27 cellular contexts compared by ENCODE assay signal in genomic region chr2:196499686-196500085, GRCh38.
"Had no signal": no experiment of that assay in that cellular context is flagged by ENCODE, and none has a peak within 500 bp of the region (broad histone marks: within the 10 kb centered on the region; RNA-seq: fewer than 3 reads in every experiment).

No MANE protein-coding gene starts in this region.

- H3K27ac ChIP-seq: neutrophil, pancreas, prostate gland, right lobe of liver, skin epidermis, spleen, suprapubic skin, testis, tibial artery, transverse colon, vagina had no signal

- DNase-seq: naive thymus-derived CD8-positive, alpha-beta T cell; nephron progenitor cell; nucleus accumbens; pancreas; right cardiac atrium; right lobe of liver; spleen; stimulated activated CD4-positive, alpha-beta T cell treated with anti-CD3 and anti-CD28 coated beads, Interleukin-12 subunit alpha, Interleukin-12 subunit beta, amount 100 ng/mL, for 4 hours; stimulated activated CD4-positive, alpha-beta T cell treated with anti-CD3 and anti-CD28 coated beads, Interleukin-1b, Interleukin-23, amount 100 ng/mL, for 48 hours; stimulated activated CD4-positive, alpha-beta T cell treated with anti-CD3 and anti-CD28 coated beads, Interleukin-4, amount 100 ng/mL, for 1 hour; stimulated activated CD4-positive, alpha-beta T cell treated with anti-CD3 and anti-CD28 coated beads, Interleukin-4, amount 100 ng/mL, for 4 hours; stimulated activated CD8-positive, alpha-beta memory T cell treated with anti-CD3 and anti-CD28 coated beads, Interleukin-4, amount 100 ng/mL, for 48 hours; stimulated activated naive CD4-positive, alpha-beta T cell; stimulated activated naive CD8-positive, alpha-beta T cell treated with anti-CD3 and anti-CD28 coated beads, Interleukin-15, amount 100 ng/mL, for 72 hours; stimulated activated naive CD8-positive, alpha-beta T cell treated with anti-CD3 and anti-CD28 coated beads, Interleukin-15, Interleukin-2, amounts not matched to agents 100 U/mL and 50 U/mL, for 24 hours; substantia nigra; testis; tibial artery; transverse colon had no signal

- H3K4me1 ChIP-seq: pancreas, prostate gland, right lobe of liver, spleen, suprapubic skin, testis, tibial artery, transverse colon, vagina had no signal

- H3K4me3 ChIP-seq: pancreas, prostate gland, right lobe of liver, skin epidermis, smooth muscle cell, spleen, suprapubic skin, testis, tibial artery, transverse colon, vagina had no signal

- ATAC-seq: naive thymus-derived CD8-positive, alpha-beta T cell; natural killer cell treated with Interleukin-12 subunit alpha and Interleukin-12 subunit beta and Interleukin-15 and Interleukin-18, amount 100 ng/mL, for 72 hours; pancreas; right cardiac atrium; right lobe of liver; stimulated activated memory B cell treated with anti-CD40 and anti-IgM and Interleukin-4, amounts not matched to agents 10 μg/mL and 1 μg/mL and 100 μg/mL, for 72 hours; stimulated activated naive CD8-positive, alpha-beta T cell treated with anti-CD3 and anti-CD28 coated beads, Interleukin-15, amount 100 ng/mL, for 72 hours; stimulated activated naive CD8-positive, alpha-beta T cell treated with anti-CD3 and anti-CD28 coated beads, Interleukin-15, Interleukin-2, amounts not matched to agents 100 U/mL and 50 U/mL, for 24 hours had no signal

- H3K27me3 ChIP-seq: neutrophil, pancreas, right lobe of liver, testis, tibial artery, transverse colon, vagina had no signal

- H3K9me3 ChIP-seq: pancreas, prostate gland, right lobe of liver, suprapubic skin, testis had no signal

- H3K36me3 ChIP-seq: neutrophil, pancreas, prostate gland, right lobe of liver, spleen, suprapubic skin, tibial artery, transverse colon, vagina had no signal
